In genomic region chr12:109961612-109962011, GRCh38 we compare ENCODE assay signal across 23 cellular contexts. TPM values are rescaled to one million over a fixed set of nuclear protein-coding genes. Genes with fewer than 3 reads are reported as not detected.
DNase-seq lines count a peak whose midpoint lies in the region; ATAC-seq and TF ChIP-seq lines count a peak whose summit lies in the region.
"Had no signal": no experiment of that assay in that cellular context is flagged by ENCODE, and none has a peak within 500 bp of the region (broad histone marks: within the 10 kb centered on the region; RNA-seq: fewer than 3 reads in every experiment).

No MANE protein-coding gene starts in this region.

- H3K27ac ChIP-seq in hepatocyte = no peak overlapping the region
- H3K27ac ChIP-seq: esophagus muscularis mucosa, prostate gland, upper lobe of right lung had no signal

- intact Hi-C loops in activated CD4-positive, alpha-beta T cell treated with anti-CD3 and anti-CD28 coated beads for 36 hours (cut with DNase I, micrococcal nuclease) = no loop called here

- CTCF ChIA-PET in activated CD4-positive, alpha-beta T cell treated with anti-CD3 and anti-CD28 coated beads for 36 hours (lab: Charles Lee) = interaction anchor here (1.0 kb wide), 1 partner anchor 9 kb away, joined by 3 read pairs; no protein-coding TSS in a partner anchor

- no peaks in the 10 kb centered on the region for H3K9me2 ChIP-seq in hepatocyte (replicated peaks; ENCODE audit: insufficient read depth)

- 91% methylated on average over 6 of the region's 6 CpGs for WGBS in hepatocyte (ENCODE audit: low lambda C conversion rate, missing lambda C conversion rate)

- H4K20me1 ChIP-seq in hepatocyte (ENCODE audit: insufficient read depth, poor library complexity, severe bottlenecking) = no peaks in the 10 kb centered on the region

- no peak overlapping the region for H3K4me3 Mint-ChIP-seq in activated CD4-positive, alpha-beta T cell treated with anti-CD3 and anti-CD28 coated beads for 36 hours
- no peak overlapping the region for H3K4me3 Mint-ChIP-seq in glutamatergic neuron (ENCODE audit: unreplicated experiment)
- no peak overlapping the region for H3K4me3 Mint-ChIP-seq in stimulated activated effector memory CD8-positive, alpha-beta T cell treated with anti-CD3 and anti-CD28 coated beads, Interleukin-12 subunit alpha, Interleukin-12 subunit beta, amount 100 ng/mL, for 72 hours
- H3K4me3 Mint-ChIP-seq: activated CD4-positive, alpha-beta T cell treated with anti-CD3 and anti-CD28 coated beads, Interleukin-2, amount 10 ng/mL, durations not matched to agents 7 days and 5 days; nephron had no signal

- no peak overlapping the region for H3K4me3 ChIP-seq in hepatocyte
- H3K4me3 ChIP-seq: esophagus muscularis mucosa, prostate gland, smooth muscle cell, upper lobe of right lung had no signal

- no peak for DNase-seq in activated CD4-positive, alpha-beta T cell treated with anti-CD3 and anti-CD28 coated beads for 36 hours
- DNase-seq in activated CD4-positive, alpha-beta T cell treated with anti-CD3 and anti-CD28 coated beads, Interleukin-2, amount 50 U/mL, for 1 hour = no peak
- DNase-seq in T1000 (lab: John Stamatoyannopoulos, UW) = peak; percentile 12
- DNase-seq in glutamatergic neuron = no peak
- DNase-seq in stimulated activated effector memory CD8-positive, alpha-beta T cell treated with anti-CD3 and anti-CD28 coated beads, Interleukin-12 subunit alpha, Interleukin-12 subunit beta, amount 100 ng/mL, for 72 hours (ENCODE audit: low spot score in 2 of 2) = no peak
- DNase-seq in hepatocyte (ENCODE audit: low spot score) = no peak
- no peak for DNase-seq in NCI-H1105 treated with DMSO at 0.1 percent for 48 hours (lab: John Stamatoyannopoulos, UW)
- DNase-seq: 8988T; activated CD4-positive, alpha-beta T cell treated with anti-CD3 and anti-CD28 coated beads, Interleukin-2, amount 10 ng/mL, durations not matched to agents 7 days and 5 days; activated CD8-positive, alpha-beta memory T cell treated with anti-CD3 and anti-CD28 coated beads, Interleukin-2, amount 50 U/mL, for 48 hours; activated gamma-delta T cell; amygdala; left colon; NCI-H1436; NCI-H748 treated with DMSO at 0.1 percent for 48 hours; SHP77; stimulated activated CD4-positive, alpha-beta T cell treated with anti-CD3 and anti-CD28 coated beads, Interleukin-4, amount 100 ng/mL, for 1 hour; upper lobe of right lung had no signal

- no peaks in the 10 kb centered on the region for H3K79me2 ChIP-seq in hepatocyte

- POLR2A ChIA-PET in activated CD4-positive, alpha-beta T cell treated with anti-CD3 and anti-CD28 coated beads for 36 hours (lab: Charles Lee) = no interaction called here

- TF ChIP-seq CTCF in glutamatergic neuron (IDR thresholded peaks at IDR 0.05; ENCODE audit: partially characterized antibody, unreplicated experiment) (no peak), hepatocyte (IDR thresholded peaks at IDR 0.05; ENCODE audit: poor library complexity) (no peak)

- no peaks in the 10 kb centered on the region for H3K27me3 Mint-ChIP-seq in activated CD4-positive, alpha-beta T cell treated with anti-CD3 and anti-CD28 coated beads for 36 hours
- H3K27me3 Mint-ChIP-seq in glutamatergic neuron (ENCODE audit: unreplicated experiment) = peaks cover 3% of the 10 kb centered on the region
- H3K27me3 Mint-ChIP-seq: activated CD4-positive, alpha-beta T cell treated with anti-CD3 and anti-CD28 coated beads, Interleukin-2, amount 10 ng/mL, durations not matched to agents 7 days and 5 days had no signal

- ATAC-seq in activated CD4-positive, alpha-beta T cell treated with anti-CD3 and anti-CD28 coated beads for 36 hours = peak; percentile 44
- ATAC-seq in stimulated activated effector memory CD8-positive, alpha-beta T cell treated with anti-CD3 and anti-CD28 coated beads, Interleukin-12 subunit alpha, Interleukin-12 subunit beta, amount 100 ng/mL, for 72 hours = no peak
- no peak for ATAC-seq in HG02759 (IDR thresholded peaks at IDR 0.05; ENCODE audit: unreplicated experiment)
- ATAC-seq: left colon, upper lobe of right lung had no signal

- no peaks in the 10 kb centered on the region for H3K4me1 ChIP-seq in hepatocyte (ENCODE audit: insufficient read depth)

- H3K27ac Mint-ChIP-seq in activated CD4-positive, alpha-beta T cell treated with anti-CD3 and anti-CD28 coated beads for 36 hours = peak overlapping the region; percentile 22
- peak overlapping the region; percentile 14 for H3K27ac Mint-ChIP-seq in glutamatergic neuron (ENCODE audit: unreplicated experiment)
- peak overlapping the region; percentile 48 for H3K27ac Mint-ChIP-seq in stimulated activated effector memory CD8-positive, alpha-beta T cell treated with anti-CD3 and anti-CD28 coated beads, Interleukin-12 subunit alpha, Interleukin-12 subunit beta, amount 100 ng/mL, for 72 hours
- H3K27ac Mint-ChIP-seq: nephron had no signal

- H3K36me3 ChIP-seq in hepatocyte (replicated peaks; ENCODE audit: insufficient read depth, low read depth) = no peaks in the 10 kb centered on the region

- H3K9me3 ChIP-seq in hepatocyte (ENCODE audit: low read depth) = no peaks in the 10 kb centered on the region
- H3K9me3 ChIP-seq: esophagus muscularis mucosa, prostate gland, upper lobe of right lung had no signal

- no peak overlapping the region for H3K4me2 ChIP-seq in hepatocyte
- H3K4me2 ChIP-seq: smooth muscle cell had no signal

- no peaks in the 10 kb centered on the region for H3K27me3 ChIP-seq in hepatocyte
- H3K27me3 ChIP-seq: esophagus muscularis mucosa, upper lobe of right lung had no signal

- H3K36me3 Mint-ChIP-seq in activated CD4-positive, alpha-beta T cell treated with anti-CD3 and anti-CD28 coated beads for 36 hours (ENCODE audit: low read depth) = peaks cover 39% of the 10 kb centered on the region
- no peaks in the 10 kb centered on the region for H3K36me3 Mint-ChIP-seq in glutamatergic neuron (ENCODE audit: unreplicated experiment)
- H3K36me3 Mint-ChIP-seq in stimulated activated effector memory CD8-positive, alpha-beta T cell treated with anti-CD3 and anti-CD28 coated beads, Interleukin-12 subunit alpha, Interleukin-12 subunit beta, amount 100 ng/mL, for 72 hours = peaks cover 98% of the 10 kb centered on the region

- H2AFZ ChIP-seq in hepatocyte = no peak overlapping the region

- H3K9me3 Mint-ChIP-seq in activated CD4-positive, alpha-beta T cell treated with anti-CD3 and anti-CD28 coated beads for 36 hours (ENCODE audit: low read depth) = no peaks in the 10 kb centered on the region
- peaks cover 1% of the 10 kb centered on the region for H3K9me3 Mint-ChIP-seq in glutamatergic neuron (ENCODE audit: unreplicated experiment)
- no peaks in the 10 kb centered on the region for H3K9me3 Mint-ChIP-seq in stimulated activated effector memory CD8-positive, alpha-beta T cell treated with anti-CD3 and anti-CD28 coated beads, Interleukin-12 subunit alpha, Interleukin-12 subunit beta, amount 100 ng/mL, for 72 hours
- H3K9me3 Mint-ChIP-seq: activated CD4-positive, alpha-beta T cell treated with anti-CD3 and anti-CD28 coated beads, Interleukin-2, amount 10 ng/mL, durations not matched to agents 7 days and 5 days; nephron had no signal

- H3K4me1 Mint-ChIP-seq in activated CD4-positive, alpha-beta T cell treated with anti-CD3 and anti-CD28 coated beads for 36 hours = no peaks in the 10 kb centered on the region
- peaks cover 15% of the 10 kb centered on the region for H3K4me1 Mint-ChIP-seq in glutamatergic neuron (ENCODE audit: low read depth, unreplicated experiment)
- H3K4me1 Mint-ChIP-seq in stimulated activated effector memory CD8-positive, alpha-beta T cell treated with anti-CD3 and anti-CD28 coated beads, Interleukin-12 subunit alpha, Interleukin-12 subunit beta, amount 100 ng/mL, for 72 hours = peaks cover 11% of the 10 kb centered on the region
- H3K4me1 Mint-ChIP-seq: nephron had no signal

RNA-seq across cellular contexts. Expression of gene GIT2, which starts 34.6 kb away (rescaled TPM):
- 10 to 100 TPM; 50.2 to 58.2 TPM for total RNA-seq in activated CD4-positive, alpha-beta T cell treated with anti-CD3 and anti-CD28 coated beads for 36 hours
- total RNA-seq in glutamatergic neuron (ENCODE audit: unreplicated experiment) = 54.9 TPM
- total RNA-seq in hepatocyte = 20.8 and 22.4 TPM in 2 replicates
- polyA plus RNA-seq in hepatocyte = 21.5 and 21.9 TPM in 2 replicates

RNA-seq across cellular contexts. Expression of gene ANKRD13A, which starts 37.6 kb away (rescaled TPM):
- 10 to 100 TPM; 38.2 to 39.8 TPM for total RNA-seq in activated CD4-positive, alpha-beta T cell treated with anti-CD3 and anti-CD28 coated beads for 36 hours
- total RNA-seq in glutamatergic neuron (ENCODE audit: unreplicated experiment) (139 TPM), hepatocyte (49.7 and 55.3 TPM in 2 replicates)
- 13.2 and 14.3 TPM in 2 replicates for polyA plus RNA-seq in hepatocyte
